9 cellular contexts compared by ENCODE assay signal in the genomic region with DNA sequence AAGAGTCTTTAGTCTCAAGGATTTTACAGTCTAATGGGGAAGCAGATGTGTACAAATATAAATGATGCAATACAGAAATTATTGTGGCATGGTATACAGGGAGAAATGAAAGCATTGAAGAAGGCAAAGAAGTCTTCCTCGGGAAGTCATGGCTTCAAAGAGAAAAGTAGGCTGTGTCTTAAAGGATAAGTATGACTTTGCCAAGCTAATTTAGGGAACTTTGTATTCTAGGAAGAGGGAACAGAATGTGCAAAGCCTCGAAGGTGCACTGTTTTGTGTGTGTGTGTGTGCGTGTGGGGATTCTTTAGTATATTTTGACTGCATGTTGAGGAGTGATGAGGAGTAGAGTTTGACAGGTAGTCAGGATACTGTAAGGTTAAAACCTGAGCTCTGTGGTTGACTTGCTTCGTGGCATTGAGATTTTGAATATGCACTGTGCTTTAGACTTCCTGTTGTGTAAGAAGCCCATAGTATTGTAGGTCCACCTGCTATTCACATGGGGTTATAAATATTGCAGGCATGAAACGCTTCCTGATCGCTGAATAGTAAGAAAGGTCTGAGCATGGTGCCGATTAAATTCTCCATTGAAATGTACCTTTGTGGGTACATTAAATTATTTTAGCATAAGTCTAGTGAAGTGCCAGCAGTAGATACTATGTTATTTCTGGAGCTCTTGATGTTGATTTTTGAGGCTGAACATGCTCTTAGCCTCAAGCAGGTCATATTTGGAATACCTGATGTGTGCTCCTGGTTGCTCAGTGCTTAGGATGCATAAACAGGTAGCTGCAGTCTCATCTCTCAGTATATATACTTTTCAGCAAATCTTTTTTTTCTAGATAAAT. TPM values are rescaled to one million over a fixed set of nuclear protein-coding genes. Genes with fewer than 3 reads are reported as not detected.
DNase-seq lines count a peak whose midpoint lies in the region; ATAC-seq and TF ChIP-seq lines count a peak whose summit lies in the region.
"Had no signal": no experiment of that assay in that cellular context is flagged by ENCODE, and none has a peak within 500 bp of the region (broad histone marks: within the 10 kb centered on the region; RNA-seq: fewer than 3 reads in every experiment).

No MANE protein-coding gene starts in this region.

- no peak overlapping the region for H3K4me3 ChIP-seq in sigmoid colon
- H3K4me3 ChIP-seq: gastroesophageal sphincter had no signal

- H3K27ac Mint-ChIP-seq in activated naive CD4-positive, alpha-beta T cell treated with anti-CD3 and anti-CD28 coated beads, Interleukin-2, amount 50 U/mL, for 72 hours = peak overlapping the region; percentile 99 to 100

- intact Hi-C loops in sigmoid colon (cut with DNase I) = no loop called here

- DNase-seq in activated naive CD4-positive, alpha-beta T cell treated with anti-CD3 and anti-CD28 coated beads, Interleukin-2, amount 50 U/mL, for 72 hours (ENCODE audit: low spot score in 2 of 2) = no peak
- DNase-seq in sigmoid colon = no peak
- DNase-seq in HPDE6-E6E7 (ENCODE audit: extremely low spot score) = no peak
- no peak for DNase-seq in NCI-H1092 treated with DMSO at 0.1 percent for 48 hours (lab: John Stamatoyannopoulos, UW)

- H3K9me3 Mint-ChIP-seq in activated naive CD4-positive, alpha-beta T cell treated with anti-CD3 and anti-CD28 coated beads, Interleukin-2, amount 50 U/mL, for 72 hours = no peaks in the 10 kb centered on the region

- no peaks in the 10 kb centered on the region for H3K9me3 ChIP-seq in sigmoid colon
- H3K9me3 ChIP-seq: gastroesophageal sphincter had no signal

- WGBS in sigmoid colon, 2 donors = 45 to 75% methylated on average over 7 of the region's 7 CpGs

- peaks cover 36 to 73% of the 10 kb centered on the region in 2 donors for H3K36me3 Mint-ChIP-seq in activated naive CD4-positive, alpha-beta T cell treated with anti-CD3 and anti-CD28 coated beads, Interleukin-2, amount 50 U/mL, for 72 hours

- TF ChIP-seq CTCF in sigmoid colon (IDR thresholded peaks at IDR 0.05) = no peak

- no peak for ATAC-seq in GM18505 (IDR thresholded peaks at IDR 0.05; ENCODE audit: unreplicated experiment)
- peak; percentile 33 for ATAC-seq in HG03280 (IDR thresholded peaks at IDR 0.05; ENCODE audit: unreplicated experiment)
- peak in 1 of 2 donors; percentile 8 for ATAC-seq in activated naive CD4-positive, alpha-beta T cell treated with anti-CD3 and anti-CD28 coated beads, Interleukin-2, amount 50 U/mL, for 72 hours
- ATAC-seq in GM19328 (IDR thresholded peaks at IDR 0.05; ENCODE audit: unreplicated experiment) = no peak
- no peak for ATAC-seq in GM19023 (IDR thresholded peaks at IDR 0.05; ENCODE audit: unreplicated experiment)
- ATAC-seq: gastroesophageal sphincter had no signal

- no peaks in the 10 kb centered on the region for H3K27me3 ChIP-seq in sigmoid colon
- H3K27me3 ChIP-seq: gastroesophageal sphincter had no signal

- peaks cover 0 to 38% (median 27%) of the 10 kb centered on the region in 4 donors for H3K4me1 ChIP-seq in sigmoid colon

- no peaks in the 10 kb centered on the region for H3K36me3 ChIP-seq in sigmoid colon
- H3K36me3 ChIP-seq: gastroesophageal sphincter had no signal

- TF ChIP-seq EP300 in sigmoid colon (IDR thresholded peaks at IDR 0.05) = no peak

- peak overlapping the region in 3 of 4 donors; percentile 28 to 74 (median 65) for H3K27ac ChIP-seq in sigmoid colon

- TF ChIP-seq POLR2A in GM18505 (IDR thresholded peaks at IDR 0.05; ENCODE audit: borderline replicate concordance, extremely low read depth, insufficient read depth, insufficient read length) (peak; percentile 61), sigmoid colon (IDR thresholded peaks at IDR 0.05) (no peak)

RNA-seq across cellular contexts. Expression of a gene that starts 8.0 kb away (rescaled TPM):
- total RNA-seq in activated naive CD4-positive, alpha-beta T cell treated with anti-CD3 and anti-CD28 coated beads, Interleukin-2, amount 50 U/mL, for 72 hours = 100 to 1,000 TPM; 229 to 299 TPM
- total RNA-seq in sigmoid colon = 10 to 100 TPM; 20.5 to 28.5 (median 25.5) TPM
- polyA plus RNA-seq in sigmoid colon = 100 to 1,000 TPM in 1 of 3 donors, 10 to 100 TPM in 2; 22.8 to 113 (median 24.3) TPM

Comparison
In these comparisons a context has a peak if more than half of its experiments do, and no peak if none do; other contexts are left out.
1. RNA of a gene that starts 8.0 kb away (total RNA-seq): 229 to 299 TPM in activated naive CD4-positive, alpha-beta T cell treated with anti-CD3 and anti-CD28 coated beads, Interleukin-2, amount 50 U/mL, for 72 hours; 20.5 to 28.5 TPM in sigmoid colon; every median in the first group is over 4 times any median in the second.